ENCODE assay signal across 8 cellular contexts in genomic region chr4:77308843-77309242, GRCh38.
DNase-seq lines count a peak whose midpoint lies in the region; ATAC-seq, FAIRE-seq and TF ChIP-seq lines count a peak whose summit lies in the region.

No MANE protein-coding gene starts in this region.

- FAIRE-seq in small intestine (lab: Jason Lieb, UNC), result no peak

- ATAC-seq in GM18519 (IDR thresholded peaks at IDR 0.05; ENCODE audit: low FRiP score, unreplicated experiment) (peak; percentile 59), GM21390 (IDR thresholded peaks at IDR 0.05; ENCODE audit: unreplicated experiment) (no peak)

- no peaks in the 10 kb centered on the region for H3K4me1 ChIP-seq in BE2C
- H3K4me1 ChIP-seq in colonic mucosa, result no peaks in the 10 kb centered on the region
- no peaks in the 10 kb centered on the region for H3K4me1 ChIP-seq in small intestine (ENCODE audit: control insufficient read depth in 2 of 2, insufficient read depth in 1 of 2, low read depth in 1 of 2, low read length in 1 of 2)

- H3K27me3 ChIP-seq in BE2C (no peaks in the 10 kb centered on the region), colonic mucosa (no peaks in the 10 kb centered on the region), small intestine (ENCODE audit: control insufficient read depth in 2 of 2, insufficient read depth in 2 of 2, low read length in 2 of 2) (no peaks in the 10 kb centered on the region)

- H3K9me3 ChIP-seq in BE2C (no peaks in the 10 kb centered on the region), colonic mucosa (no peaks in the 10 kb centered on the region), small intestine (ENCODE audit: control insufficient read depth, low read depth) (no peaks in the 10 kb centered on the region)

- no peak overlapping the region for H3K9ac ChIP-seq in colonic mucosa (ENCODE audit: low read depth in 2 of 2, low read length in 2 of 2)

- TF ChIP-seq CTCF in BE2C (IDR thresholded peaks at IDR 0.05; ENCODE audit: low read depth, low read length), result peak; percentile 49
- peak; percentile 14 for TF ChIP-seq CTCF in colonic mucosa (IDR thresholded peaks at IDR 0.05)

- H3K36me3 ChIP-seq in BE2C (no peaks in the 10 kb centered on the region), colonic mucosa (no peaks in the 10 kb centered on the region), small intestine (ENCODE audit: control insufficient read depth in 2 of 2, insufficient read depth in 2 of 2, low read length in 2 of 2) (no peaks in the 10 kb centered on the region)

- H3K4me3 ChIP-seq in BE2C (ENCODE audit: low read depth, low read length) (no peak overlapping the region), colonic mucosa (no peak overlapping the region), small intestine (ENCODE audit: low read depth in 1 of 2, low read length in 2 of 2) (no peak overlapping the region)

- 14 to 26% (median 14%) methylated on average over 1 of the region's 1 CpG for WGBS in small intestine, 3 donors

- H3K27ac ChIP-seq in colonic mucosa (no peak overlapping the region), small intestine (ENCODE audit: low read depth in 1 of 2, low read length in 1 of 2) (no peak overlapping the region)

- DNase-seq in BE2C, result no peak
- DNase-seq in NCI-H510A treated with DMSO at 0.1 percent for 48 hours (lab: John Stamatoyannopoulos, UW), result peak; percentile 57
- no peak for DNase-seq in colonic mucosa
- peak; percentile 26 for DNase-seq in small intestine
- no peak for DNase-seq in activated CD4-positive, CD25-positive, alpha-beta regulatory T cell (lab: John Stamatoyannopoulos, UW)
- no peak for DNase-seq in activated naive CD4-positive, alpha-beta T cell (lab: John Stamatoyannopoulos, UW)

- intact Hi-C loops in colonic mucosa (cut with DNase I), result no loop called here

Comparison
In these comparisons a context has a peak if more than half of its experiments do, and no peak if none do; other contexts are left out.
1. DNase-seq: peak in NCI-H510A treated with DMSO at 0.1 percent for 48 hours (single experiment) and small intestine (single experiment); none in BE2C (single experiment), colonic mucosa (single experiment), activated CD4-positive, CD25-positive, alpha-beta regulatory T cell (0 of 4) and activated naive CD4-positive, alpha-beta T cell (0 of 4).